In the genomic region with DNA sequence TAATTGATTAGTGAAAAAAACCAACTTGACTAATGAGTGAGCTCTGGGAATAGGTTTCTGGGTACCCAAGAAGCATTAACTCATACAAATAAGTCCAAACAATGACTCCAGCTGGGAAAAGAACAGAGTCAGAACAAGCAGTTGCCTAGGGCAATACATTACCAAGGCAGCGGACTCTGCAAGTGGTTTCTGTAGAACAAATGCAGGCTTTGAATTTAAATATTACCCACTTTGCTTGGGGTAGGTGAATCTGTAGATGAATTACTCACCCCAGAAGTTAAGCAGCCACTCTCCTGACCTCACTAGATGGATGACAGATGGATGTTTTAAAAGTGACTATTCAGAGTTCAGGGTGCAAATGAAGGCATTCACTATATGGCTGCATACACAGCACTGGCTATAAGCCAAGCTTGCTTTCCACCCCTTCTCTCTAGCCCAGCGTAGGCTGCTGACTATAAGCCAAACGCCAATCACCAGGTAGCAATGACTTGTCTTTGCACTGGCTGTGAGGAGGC, we compare ENCODE assay signal across 10 cellular contexts.
DNase-seq lines count a peak whose midpoint lies in the region; ATAC-seq and TF ChIP-seq lines count a peak whose summit lies in the region.
"Had no signal": no experiment of that assay in that cellular context is flagged by ENCODE, and none has a peak within 500 bp of the region (broad histone marks: within the 10 kb centered on the region; RNA-seq: fewer than 3 reads in every experiment).

No MANE protein-coding gene starts in this region.

- H3K79me2 ChIP-seq in DND-41 (ENCODE audit: insufficient read depth, low read length), result no peaks in the 10 kb centered on the region

- H3K27me3 Mint-ChIP-seq in T-helper 2 cell treated with Interferon-gamma antibody and Interleukin-4, amounts not matched to agents 5 μg/mL and 100 μg/mL, for 36 hours (ENCODE audit: low read depth), result no peaks in the 10 kb centered on the region

- no peaks in the 10 kb centered on the region for H3K36me3 ChIP-seq in DND-41 (ENCODE audit: insufficient read depth, low read length)
- H3K36me3 ChIP-seq in esophagus muscularis mucosa, result no peaks in the 10 kb centered on the region
- H3K36me3 ChIP-seq in psoas muscle (ENCODE audit: insufficient read depth in 1 of 2, low read depth in 1 of 2), result no peaks in the 10 kb centered on the region
- H3K36me3 ChIP-seq: left ventricle myocardium inferior, SJCRH30 had no signal

- H3K27ac ChIP-seq in DND-41 (ENCODE audit: low read length) (peak overlapping the region; percentile 54), esophagus muscularis mucosa (replicated peaks in 1 of 4) (no peak overlapping the region), psoas muscle (no peak overlapping the region)
- H3K27ac ChIP-seq: left ventricle myocardium inferior, SJCRH30 had no signal

- TF ChIP-seq EP300 in esophagus muscularis mucosa (IDR thresholded peaks at IDR 0.05), result no peak

- H3K4me2 ChIP-seq in DND-41 (ENCODE audit: insufficient read depth, low read length), result no peak overlapping the region

- peaks cover 6% of the 10 kb centered on the region for H3K9me3 Mint-ChIP-seq in T-helper 2 cell treated with Interferon-gamma antibody and Interleukin-4, amounts not matched to agents 5 μg/mL and 100 μg/mL, for 36 hours

- H3K9ac ChIP-seq in DND-41 (ENCODE audit: low read depth, low read length), result no peak overlapping the region

- 48% methylated on average over 3 of the region's 3 CpGs for WGBS in esophagus muscularis mucosa
- WGBS in psoas muscle, 3 donors, result 50 to 54% (median 52%) methylated on average over 3 of the region's 3 CpGs

- ATAC-seq in DND-41 (ENCODE audit: insufficient read depth, low read depth) (peak; percentile 23; the same call in 1 of the 3 replicates), HG03432 (IDR thresholded peaks at IDR 0.05; ENCODE audit: unreplicated experiment) (peak; percentile 48), psoas muscle (no peak), HG03159 (IDR thresholded peaks at IDR 0.05; ENCODE audit: unreplicated experiment) (no peak)

- H3K9me3 ChIP-seq in DND-41 (ENCODE audit: insufficient read depth, low read length, severe bottlenecking) (no peaks in the 10 kb centered on the region), esophagus muscularis mucosa (no peaks in the 10 kb centered on the region), psoas muscle (no peaks in the 10 kb centered on the region)
- H3K9me3 ChIP-seq: left ventricle myocardium inferior, SJCRH30 had no signal

- no peaks in the 10 kb centered on the region for H3K27me3 ChIP-seq in DND-41 (ENCODE audit: insufficient read depth, low read length, poor library complexity)
- H3K27me3 ChIP-seq in esophagus muscularis mucosa, result no peaks in the 10 kb centered on the region
- H3K27me3 ChIP-seq in psoas muscle (ENCODE audit: insufficient read depth in 3 of 3, low read length in 2 of 3), result no peaks in the 10 kb centered on the region
- H3K27me3 ChIP-seq: SJCRH30 had no signal

- peak overlapping the region; percentile 56 for H3K4me3 Mint-ChIP-seq in T-helper 2 cell treated with Interferon-gamma antibody and Interleukin-4, amounts not matched to agents 5 μg/mL and 100 μg/mL, for 36 hours

- TF ChIP-seq CTCF in DND-41 (IDR thresholded peaks at IDR 0.05; ENCODE audit: borderline replicate concordance, extremely low read depth, low read length, poor library complexity, severe bottlenecking) (no peak), esophagus muscularis mucosa (IDR thresholded peaks at IDR 0.05) (no peak), psoas muscle (IDR thresholded peaks at IDR 0.05) (no peak)

- no peaks in the 10 kb centered on the region for H4K20me1 ChIP-seq in DND-41 (ENCODE audit: insufficient read depth, low read length)

- intact Hi-C loops in esophagus muscularis mucosa (cut with DNase I), result loop anchor here (10.0 kb wide), 1 partner anchor 119 kb away; no protein-coding TSS in a partner anchor
- intact Hi-C loops in psoas muscle (cut with DNase I), result no loop called here

- H3K27ac Mint-ChIP-seq in T-helper 2 cell treated with Interferon-gamma antibody and Interleukin-4, amounts not matched to agents 5 μg/mL and 100 μg/mL, for 36 hours, result peak overlapping the region; percentile 83

- DNase-seq in DND-41 (no peak), iris pigment epithelial cell (ENCODE audit: low read depth) (peak; percentile 85), esophagus muscularis mucosa (ENCODE audit: extremely low spot score) (no peak), psoas muscle (no peak), DMS79 treated with DMSO at 0.1 percent for 48 hours (lab: John Stamatoyannopoulos, UW) (no peak)
- peak; percentile 52 for DNase-seq in T-helper 2 cell treated with Interferon-gamma antibody and Interleukin-4, amounts not matched to agents 5 μg/mL and 100 μg/mL, for 36 hours (ENCODE audit: low spot score)
- DNase-seq: left ventricle myocardium inferior, SJCRH30 had no signal

- H3K4me1 ChIP-seq in DND-41 (ENCODE audit: insufficient read depth, low read length), result peaks cover 51% of the 10 kb centered on the region
- H3K4me1 ChIP-seq in esophagus muscularis mucosa, result peaks cover 0 to 30% (median 28%) of the 10 kb centered on the region in 4 donors
- H3K4me1 ChIP-seq in psoas muscle, result no peaks in the 10 kb centered on the region
- H3K4me1 ChIP-seq: SJCRH30 had no signal

- peaks cover 5% of the 10 kb centered on the region for H3K36me3 Mint-ChIP-seq in T-helper 2 cell treated with Interferon-gamma antibody and Interleukin-4, amounts not matched to agents 5 μg/mL and 100 μg/mL, for 36 hours (ENCODE audit: low read depth)

- peaks cover 83% of the 10 kb centered on the region for H3K4me1 Mint-ChIP-seq in T-helper 2 cell treated with Interferon-gamma antibody and Interleukin-4, amounts not matched to agents 5 μg/mL and 100 μg/mL, for 36 hours (ENCODE audit: low read depth)

- no peak overlapping the region for H2AFZ ChIP-seq in DND-41 (ENCODE audit: low read depth, low read length)

- no peak for TF ChIP-seq POLR2A in esophagus muscularis mucosa (IDR thresholded peaks at IDR 0.05; ENCODE audit: low read depth)

- H3K4me3 ChIP-seq in DND-41 (ENCODE audit: low read depth in 1 of 2, low read length in 2 of 2), result no peak overlapping the region
- H3K4me3 ChIP-seq in esophagus muscularis mucosa, result no peak overlapping the region
- no peak overlapping the region for H3K4me3 ChIP-seq in psoas muscle
- H3K4me3 ChIP-seq: left ventricle myocardium inferior, SJCRH30 had no signal

Comparison
In these comparisons a context has a peak if more than half of its experiments do, and no peak if none do; other contexts are left out.
1. ATAC-seq: peak in DND-41 (single experiment) and HG03432 (single experiment); none in psoas muscle (0 of 4) and HG03159 (single experiment).
2. DNase-seq: peak in T-helper 2 cell treated with Interferon-gamma antibody and Interleukin-4, amounts not matched to agents 5 μg/mL and 100 μg/mL, for 36 hours (single experiment) and iris pigment epithelial cell (single experiment); none in DND-41 (single experiment), esophagus muscularis mucosa (single experiment), psoas muscle (0 of 2) and DMS79 treated with DMSO at 0.1 percent for 48 hours (single experiment).